ENCODE assay signal across 16 cellular contexts in genomic region chr1:45050931-45051748, GRCh38. TPM values are rescaled to one million over a fixed set of nuclear protein-coding genes. Genes with fewer than 3 reads are reported as not detected.
DNase-seq lines count a peak whose midpoint lies in the region; ATAC-seq and FAIRE-seq lines count a peak whose summit lies in the region.
"Had no signal": no experiment of that assay in that cellular context is flagged by ENCODE, and none has a peak within 500 bp of the region (broad histone marks: within the 10 kb centered on the region; RNA-seq: fewer than 3 reads in every experiment).

No MANE protein-coding gene starts in this region.

- POLR2A ChIA-PET in activated CD4-positive, alpha-beta T cell treated with anti-CD3 and anti-CD28 coated beads, Interleukin-2, amount 10 ng/mL, durations not matched to agents 7 days and 5 days (lab: Charles Lee) = no interaction called here

- H3K9me3 ChIP-seq in KOPT-K1 (ENCODE audit: insufficient read depth, low read length, poor library complexity, severe bottlenecking) = no peaks in the 10 kb centered on the region
- H3K9me3 ChIP-seq in small intestine (ENCODE audit: control insufficient read depth, low read depth) = no peaks in the 10 kb centered on the region
- H3K9me3 ChIP-seq in HAP-1 = no peaks in the 10 kb centered on the region
- H3K9me3 ChIP-seq: colonic mucosa, SJCRH30, vagina had no signal

- peak; percentile 25 for DNase-seq in activated CD4-positive, alpha-beta T cell treated with anti-CD3 and anti-CD28 coated beads, Interleukin-2, amount 10 ng/mL, durations not matched to agents 7 days and 5 days
- DNase-seq in activated CD4-positive, alpha-beta T cell treated with anti-CD3 and anti-CD28 coated beads for 48 hours = no peak
- DNase-seq in activated naive CD4-positive, alpha-beta T cell treated with anti-CD3 and anti-CD28 coated beads, Interleukin-2, amount 50 U/mL, for 72 hours (ENCODE audit: low spot score in 2 of 2) = no peak
- DNase-seq in small intestine (peak; percentile 36), HK-2 (ENCODE audit: unreplicated experiment) (no peak), HAP-1 (ENCODE audit: low spot score in 2 of 2) (no peak)
- DNase-seq: colonic mucosa, DMS53, midbrain, NCI-H146, SJCRH30, WERI-Rb-1 had no signal

- H3K4me1 Mint-ChIP-seq in activated CD4-positive, alpha-beta T cell treated with anti-CD3 and anti-CD28 coated beads, Interleukin-2, amount 10 ng/mL, durations not matched to agents 7 days and 5 days = peaks cover 17% of the 10 kb centered on the region

- CTCF ChIA-PET in activated CD4-positive, alpha-beta T cell treated with anti-CD3 and anti-CD28 coated beads, Interleukin-2, amount 10 ng/mL, durations not matched to agents 7 days and 5 days (lab: Charles Lee) = interaction anchor here (0.6 to 1.7 kb wide), 5 partner anchors 14 to 308 kb away, joined by 3 to 5 read pairs (median 3); partner anchors contain the start of gene BTBD19

- H3K36me3 ChIP-seq in KOPT-K1 (ENCODE audit: insufficient read depth, low read length) (no peaks in the 10 kb centered on the region), small intestine (ENCODE audit: control insufficient read depth in 2 of 2, insufficient read depth in 2 of 2, low read length in 2 of 2) (peaks cover 0 to 2% of the 10 kb centered on the region in 2 donors), HAP-1 (replicated peaks) (no peaks in the 10 kb centered on the region)
- H3K36me3 ChIP-seq: colonic mucosa, SJCRH30, vagina had no signal

- peak overlapping the region; percentile 69 for H3K27ac ChIP-seq in KOPT-K1 (ENCODE audit: low read depth, low read length, poor library complexity, severe bottlenecking)
- peak overlapping the region; percentile 25 to 29 for H3K27ac ChIP-seq in small intestine (ENCODE audit: low read depth in 1 of 2, low read length in 1 of 2)
- H3K27ac ChIP-seq: colonic mucosa, SJCRH30, vagina, WERI-Rb-1 had no signal

- no peak overlapping the region for H3K4me3 ChIP-seq in small intestine (ENCODE audit: low read depth in 1 of 2, low read length in 2 of 2)
- H3K4me3 ChIP-seq in HAP-1 = no peak overlapping the region
- H3K4me3 ChIP-seq: colonic mucosa, SJCRH30, vagina had no signal

- H3K27me3 Mint-ChIP-seq in activated CD4-positive, alpha-beta T cell treated with anti-CD3 and anti-CD28 coated beads, Interleukin-2, amount 10 ng/mL, durations not matched to agents 7 days and 5 days = no peaks in the 10 kb centered on the region
- H3K27me3 Mint-ChIP-seq: progenitor cell of endocrine pancreas had no signal

- peaks cover 0 to 2% of the 10 kb centered on the region in 2 donors for H3K27me3 ChIP-seq in small intestine (ENCODE audit: control insufficient read depth in 2 of 2, insufficient read depth in 2 of 2, low read length in 2 of 2)
- H3K27me3 ChIP-seq in HAP-1 (ENCODE audit: low read depth) = no peaks in the 10 kb centered on the region
- H3K27me3 ChIP-seq: colonic mucosa, vagina had no signal

- peak overlapping the region; percentile 88 for H3K27ac Mint-ChIP-seq in activated CD4-positive, alpha-beta T cell treated with anti-CD3 and anti-CD28 coated beads, Interleukin-2, amount 10 ng/mL, durations not matched to agents 7 days and 5 days
- H3K27ac Mint-ChIP-seq in activated naive CD4-positive, alpha-beta T cell treated with anti-CD3 and anti-CD28 coated beads, Interleukin-2, amount 50 U/mL, for 72 hours = peak overlapping the region in 1 of 2 donors; percentile 47
- H3K27ac Mint-ChIP-seq: progenitor cell of endocrine pancreas had no signal

- H3K4me1 ChIP-seq in small intestine (ENCODE audit: control insufficient read depth in 2 of 2, insufficient read depth in 1 of 2, low read depth in 1 of 2, low read length in 1 of 2) (peaks cover 0 to 2% of the 10 kb centered on the region in 2 donors), HAP-1 (no peaks in the 10 kb centered on the region)
- H3K4me1 ChIP-seq: colonic mucosa, SJCRH30, vagina had no signal

- no peaks in the 10 kb centered on the region for H3K9me3 Mint-ChIP-seq in activated CD4-positive, alpha-beta T cell treated with anti-CD3 and anti-CD28 coated beads, Interleukin-2, amount 10 ng/mL, durations not matched to agents 7 days and 5 days
- no peaks in the 10 kb centered on the region for H3K9me3 Mint-ChIP-seq in activated naive CD4-positive, alpha-beta T cell treated with anti-CD3 and anti-CD28 coated beads, Interleukin-2, amount 50 U/mL, for 72 hours

- peak; percentile 85 to 89 for ATAC-seq in activated naive CD4-positive, alpha-beta T cell treated with anti-CD3 and anti-CD28 coated beads, Interleukin-2, amount 50 U/mL, for 72 hours
- no peak for ATAC-seq in GM21529 (IDR thresholded peaks at IDR 0.05; ENCODE audit: unreplicated experiment)

- in situ Hi-C loops in HAP-1 (cut with MboI; ENCODE audit: low sequenced_read_pairs) = no loop called here

- peak overlapping the region; percentile 61 for H3K4me3 Mint-ChIP-seq in activated CD4-positive, alpha-beta T cell treated with anti-CD3 and anti-CD28 coated beads, Interleukin-2, amount 10 ng/mL, durations not matched to agents 7 days and 5 days

- peaks cover 3% of the 10 kb centered on the region for H3K36me3 Mint-ChIP-seq in activated CD4-positive, alpha-beta T cell treated with anti-CD3 and anti-CD28 coated beads, Interleukin-2, amount 10 ng/mL, durations not matched to agents 7 days and 5 days (ENCODE audit: low read depth)
- H3K36me3 Mint-ChIP-seq in activated naive CD4-positive, alpha-beta T cell treated with anti-CD3 and anti-CD28 coated beads, Interleukin-2, amount 50 U/mL, for 72 hours = no peaks in the 10 kb centered on the region

- FAIRE-seq in small intestine (lab: Jason Lieb, UNC) = no peak

- 6 to 41% (median 10%) methylated on average over 2 of the region's 2 CpGs for WGBS in small intestine, 3 donors

RNA-seq across cellular contexts. Expression of gene UROD, which starts 39.1 kb away (rescaled TPM):
- 10 to 100 TPM; 66.4 to 70.7 TPM for total RNA-seq in activated CD4-positive, alpha-beta T cell treated with anti-CD3 and anti-CD28 coated beads, Interleukin-2, amount 10 ng/mL, durations not matched to agents 7 days and 5 days
- 100 to 1,000 TPM; 149 to 176 TPM for total RNA-seq in activated naive CD4-positive, alpha-beta T cell treated with anti-CD3 and anti-CD28 coated beads, Interleukin-2, amount 50 U/mL, for 72 hours
- polyA plus RNA-seq in small intestine = 10 to 100 TPM; 52.1 to 85.4 (median 80.8) TPM

RNA-seq across cellular contexts. Expression of gene HECTD3, which starts 40.0 kb away (rescaled TPM):
- 10 to 100 TPM; 38.7 to 42.3 TPM for total RNA-seq in activated CD4-positive, alpha-beta T cell treated with anti-CD3 and anti-CD28 coated beads, Interleukin-2, amount 10 ng/mL, durations not matched to agents 7 days and 5 days
- total RNA-seq in activated naive CD4-positive, alpha-beta T cell treated with anti-CD3 and anti-CD28 coated beads, Interleukin-2, amount 50 U/mL, for 72 hours = 10 to 100 TPM; 23.9 to 24.3 TPM
- polyA plus RNA-seq in small intestine = 100 to 1,000 TPM in 2 of 3 donors, 10 to 100 TPM in 1; 54.2 to 148 (median 108) TPM

Comparison
In these comparisons a context has a peak if more than half of its experiments do, and no peak if none do; other contexts are left out.
1. DNase-seq: peak in activated CD4-positive, alpha-beta T cell treated with anti-CD3 and anti-CD28 coated beads, Interleukin-2, amount 10 ng/mL, durations not matched to agents 7 days and 5 days (single experiment) and small intestine (single experiment); none in activated CD4-positive, alpha-beta T cell treated with anti-CD3 and anti-CD28 coated beads for 48 hours (single experiment), activated naive CD4-positive, alpha-beta T cell treated with anti-CD3 and anti-CD28 coated beads, Interleukin-2, amount 50 U/mL, for 72 hours (0 of 2), HK-2 (single experiment) and HAP-1 (0 of 2).